In genomic region chr20:10436053-10436699, GRCh38 we compare ENCODE assay signal across 12 cellular contexts.
DNase-seq lines count a peak whose midpoint lies in the region; ATAC-seq and TF ChIP-seq lines count a peak whose summit lies in the region.
"Had no signal": no experiment of that assay in that cellular context is flagged by ENCODE, and none has a peak within 500 bp of the region (broad histone marks: within the 10 kb centered on the region; RNA-seq: fewer than 3 reads in every experiment).

No MANE protein-coding gene starts in this region.

- H3K9me3 Mint-ChIP-seq in stimulated activated naive CD8-positive, alpha-beta T cell treated with anti-CD3 and anti-CD28 coated beads, Interleukin-15, Interleukin-2, amounts not matched to agents 100 ng/mL and 50 ng/mL, for 24 hours, result no peaks in the 10 kb centered on the region

- no peak overlapping the region for H3K27ac ChIP-seq in WERI-Rb-1

- DNase-seq in stimulated activated naive CD8-positive, alpha-beta T cell treated with anti-CD3 and anti-CD28 coated beads, Interleukin-15, Interleukin-2, amounts not matched to agents 100 U/mL and 50 U/mL, for 24 hours, result no peak
- DNase-seq in WERI-Rb-1, result no peak
- DNase-seq in KG1 (lab: John Stamatoyannopoulos, UW), result no peak
- no peak for DNase-seq in NCI-H69 (lab: John Stamatoyannopoulos, UW)
- no peak for DNase-seq in stimulated activated CD4-positive, alpha-beta T cell treated with anti-CD3 and anti-CD28 coated beads, Interleukin-4, amount 100 ng/mL, for 24 hours
- no peak for DNase-seq in NOMO-1 (lab: John Stamatoyannopoulos, UW; ENCODE audit: unreplicated experiment in 2 of 2)
- DNase-seq: DMS 273 treated with DMSO at 0.1 percent for 48 hours, MM.1S had no signal

- peaks cover 13% of the 10 kb centered on the region for H3K36me3 Mint-ChIP-seq in stimulated activated naive CD8-positive, alpha-beta T cell treated with anti-CD3 and anti-CD28 coated beads, Interleukin-15, Interleukin-2, amounts not matched to agents 100 ng/mL and 50 ng/mL, for 24 hours (ENCODE audit: low read depth)

- no peak overlapping the region for H3K27ac Mint-ChIP-seq in stimulated activated naive CD8-positive, alpha-beta T cell treated with anti-CD3 and anti-CD28 coated beads, Interleukin-15, Interleukin-2, amounts not matched to agents 100 ng/mL and 50 ng/mL, for 24 hours

- H3K9ac ChIP-seq in iPS-15b (ENCODE audit: low read depth, low read length), result peak overlapping the region; percentile 63

- H3K4me1 Mint-ChIP-seq in stimulated activated naive CD8-positive, alpha-beta T cell treated with anti-CD3 and anti-CD28 coated beads, Interleukin-15, Interleukin-2, amounts not matched to agents 100 ng/mL and 50 ng/mL, for 24 hours (ENCODE audit: low read depth), result peaks cover 51% of the 10 kb centered on the region

- H3K4me1 ChIP-seq in iPS-15b (ENCODE audit: control insufficient read depth, insufficient read depth, low read length), result peaks cover 10% of the 10 kb centered on the region

- H3K9me3 ChIP-seq in WERI-Rb-1 (ENCODE audit: severe bottlenecking) (no peaks in the 10 kb centered on the region), iPS-15b (ENCODE audit: control insufficient read depth, insufficient read depth, low read length) (no peaks in the 10 kb centered on the region)
- H3K9me3 ChIP-seq: esophagus muscularis mucosa, suprapubic skin had no signal

- no peak for ATAC-seq in stimulated activated naive CD8-positive, alpha-beta T cell treated with anti-CD3 and anti-CD28 coated beads, Interleukin-15, Interleukin-2, amounts not matched to agents 100 U/mL and 50 U/mL, for 24 hours

- peak overlapping the region; percentile 94 for H3K4me3 Mint-ChIP-seq in stimulated activated naive CD8-positive, alpha-beta T cell treated with anti-CD3 and anti-CD28 coated beads, Interleukin-15, Interleukin-2, amounts not matched to agents 100 ng/mL and 50 ng/mL, for 24 hours

- no peak for TF ChIP-seq CTCF in WERI-Rb-1 (IDR thresholded peaks at IDR 0.05; ENCODE audit: low read depth, low read length)

- H3K36me3 ChIP-seq in WERI-Rb-1 (peaks cover 2% of the 10 kb centered on the region; the same call in 1 of the 2 replicates), iPS-15b (ENCODE audit: control insufficient read depth, insufficient read depth, low read length) (no peaks in the 10 kb centered on the region)
- H3K36me3 ChIP-seq: esophagus muscularis mucosa had no signal

- peak overlapping the region; percentile 82; the same call in 1 of the 2 replicates for H3K4me3 ChIP-seq in WERI-Rb-1 (ENCODE audit: low read depth, low read length)
- peak overlapping the region; percentile 94 for H3K4me3 ChIP-seq in iPS-15b (ENCODE audit: low read depth, low read length)

- H3K27me3 Mint-ChIP-seq in stimulated activated naive CD8-positive, alpha-beta T cell treated with anti-CD3 and anti-CD28 coated beads, Interleukin-15, Interleukin-2, amounts not matched to agents 100 ng/mL and 50 ng/mL, for 24 hours, result no peaks in the 10 kb centered on the region

- H3K27me3 ChIP-seq in WERI-Rb-1 (ENCODE audit: insufficient read depth, low read depth, severe bottlenecking), result no peaks in the 10 kb centered on the region
- H3K27me3 ChIP-seq in iPS-15b (ENCODE audit: control insufficient read depth, insufficient read depth, low read length), result no peaks in the 10 kb centered on the region
- H3K27me3 ChIP-seq: esophagus muscularis mucosa, suprapubic skin had no signal
